8 cellular contexts compared by ENCODE assay signal in genomic region chr13:42548731-42549554, GRCh38. TPM values are rescaled to one million over a fixed set of nuclear protein-coding genes. Genes with fewer than 3 reads are reported as not detected.
DNase-seq lines count a peak whose midpoint lies in the region; ATAC-seq and TF ChIP-seq lines count a peak whose summit lies in the region.

No MANE protein-coding gene starts in this region.

- no peaks in the 10 kb centered on the region for H3K36me3 ChIP-seq in endodermal cell (ENCODE audit: control insufficient read depth, insufficient read depth, low read length)
- no peaks in the 10 kb centered on the region for H3K36me3 ChIP-seq in effector memory CD4-positive, alpha-beta T cell (ENCODE audit: control insufficient read depth, insufficient read depth, low read length)

- POLR2A ChIA-PET in GM10248 (lab: Yijun Ruan, JAX) = no interaction called here

- H3K4me1 Mint-ChIP-seq in IgD-negative memory B cell (peaks cover 10 to 15% (median 13%) of the 10 kb centered on the region in 3 donors), endodermal cell (peaks cover 17% of the 10 kb centered on the region)

- no peaks in the 10 kb centered on the region for H3K27me3 ChIP-seq in endodermal cell (ENCODE audit: control insufficient read depth, insufficient read depth, low read length, poor library complexity, severe bottlenecking)
- no peaks in the 10 kb centered on the region for H3K27me3 ChIP-seq in effector memory CD4-positive, alpha-beta T cell (replicated peaks; ENCODE audit: control insufficient read depth, insufficient read depth, low read length, poor library complexity, severe bottlenecking)

- peak; percentile 78 for DNase-seq in GM10248 (ENCODE audit: extremely low spot score)
- no peak for DNase-seq in endodermal cell
- DNase-seq in NCI-H1417 (lab: John Stamatoyannopoulos, UW) = no peak
- DNase-seq in activated naive CD4-positive, alpha-beta T cell treated with anti-CD3 and anti-CD28 coated beads, Interleukin-2, amount 50 U/mL, for 16 hours = no peak
- no peak for DNase-seq in HuH-7.5 (ENCODE audit: low spot score)
- DNase-seq in effector memory CD4-positive, alpha-beta T cell = no peak

- H3K36me3 Mint-ChIP-seq in IgD-negative memory B cell (peaks cover 2% of the 10 kb centered on the region), endodermal cell (ENCODE audit: low read depth) (no peaks in the 10 kb centered on the region)

- H3K27me3 Mint-ChIP-seq in IgD-negative memory B cell (no peaks in the 10 kb centered on the region), endodermal cell (ENCODE audit: insufficient read depth) (no peaks in the 10 kb centered on the region)

- H3K4me3 Mint-ChIP-seq in IgD-negative memory B cell (peak overlapping the region in 2 of 4 donors; percentile 57 to 69), endodermal cell (no peak overlapping the region)

- 90% methylated on average over 6 to 10 of the region's 10 CpGs for WGBS in endodermal cell (ENCODE audit: insufficient coverage in 1 of 2, insufficient read length in 1 of 2), 2 experiments

- no peak overlapping the region for H3K9ac ChIP-seq in endodermal cell (ENCODE audit: extremely low read depth, low read length, poor library complexity, severe bottlenecking)

- no peak overlapping the region for H3K4me3 ChIP-seq in endodermal cell (ENCODE audit: low read length)
- no peak overlapping the region for H3K4me3 ChIP-seq in effector memory CD4-positive, alpha-beta T cell (ENCODE audit: insufficient read depth, low read depth, low read length, poor library complexity, severe bottlenecking)

- H3K4me1 ChIP-seq in endodermal cell (ENCODE audit: control insufficient read depth, insufficient read depth, low read length) = peaks cover 9% of the 10 kb centered on the region
- no peaks in the 10 kb centered on the region for H3K4me1 ChIP-seq in effector memory CD4-positive, alpha-beta T cell (ENCODE audit: control insufficient read depth, insufficient read depth, low read length, poor library complexity, severe bottlenecking)

- H3K27ac ChIP-seq in endodermal cell (ENCODE audit: low read depth, low read length) = no peak overlapping the region
- no peak overlapping the region for H3K27ac ChIP-seq in effector memory CD4-positive, alpha-beta T cell (ENCODE audit: insufficient read depth, low read length, poor library complexity, severe bottlenecking)

- no peaks in the 10 kb centered on the region for H3K9me3 ChIP-seq in endodermal cell (ENCODE audit: control insufficient read depth, low read length)
- H3K9me3 ChIP-seq in effector memory CD4-positive, alpha-beta T cell (ENCODE audit: control insufficient read depth, low read length) = no peaks in the 10 kb centered on the region

- no peaks in the 10 kb centered on the region for H3K9me3 Mint-ChIP-seq in IgD-negative memory B cell
- no peaks in the 10 kb centered on the region for H3K9me3 Mint-ChIP-seq in endodermal cell

- CTCF ChIA-PET in GM10248 (lab: Yijun Ruan, JAX) = no interaction called here

- TF ChIP-seq CTCF in GM10248 (IDR thresholded peaks at IDR 0.05; ENCODE audit: control extremely low read depth, extremely low read depth, low read depth, missing control alignments) (no peak), endodermal cell (conservative IDR thresholded peaks at IDR 0.05) (no peak)

- ATAC-seq in GM21526 (IDR thresholded peaks at IDR 0.05; ENCODE audit: low FRiP score, unreplicated experiment) = peak; percentile 87

- H3K27ac Mint-ChIP-seq in IgD-negative memory B cell = peak overlapping the region; percentile 25 to 65 (median 29)
- H3K27ac Mint-ChIP-seq in endodermal cell = peak overlapping the region; percentile 12

RNA-seq across cellular contexts. Expression of gene TNFSF11, which starts 25.0 kb away (rescaled TPM):
- polyA plus RNA-seq in IgD-negative memory B cell = not detected
- total RNA-seq in endodermal cell = 1 to 10 TPM in 1 of 2 donors, under 1 TPM in 1; 0.53 to 1.1 TPM
- 0.28 TPM for polyA plus RNA-seq in endodermal cell (2013, experiment 1 of 2)
- polyA plus RNA-seq in endodermal cell (2013, experiment 2 of 2) = 0.17 TPM
